1 cellular context compared by ENCODE assay signal in the genomic region with DNA sequence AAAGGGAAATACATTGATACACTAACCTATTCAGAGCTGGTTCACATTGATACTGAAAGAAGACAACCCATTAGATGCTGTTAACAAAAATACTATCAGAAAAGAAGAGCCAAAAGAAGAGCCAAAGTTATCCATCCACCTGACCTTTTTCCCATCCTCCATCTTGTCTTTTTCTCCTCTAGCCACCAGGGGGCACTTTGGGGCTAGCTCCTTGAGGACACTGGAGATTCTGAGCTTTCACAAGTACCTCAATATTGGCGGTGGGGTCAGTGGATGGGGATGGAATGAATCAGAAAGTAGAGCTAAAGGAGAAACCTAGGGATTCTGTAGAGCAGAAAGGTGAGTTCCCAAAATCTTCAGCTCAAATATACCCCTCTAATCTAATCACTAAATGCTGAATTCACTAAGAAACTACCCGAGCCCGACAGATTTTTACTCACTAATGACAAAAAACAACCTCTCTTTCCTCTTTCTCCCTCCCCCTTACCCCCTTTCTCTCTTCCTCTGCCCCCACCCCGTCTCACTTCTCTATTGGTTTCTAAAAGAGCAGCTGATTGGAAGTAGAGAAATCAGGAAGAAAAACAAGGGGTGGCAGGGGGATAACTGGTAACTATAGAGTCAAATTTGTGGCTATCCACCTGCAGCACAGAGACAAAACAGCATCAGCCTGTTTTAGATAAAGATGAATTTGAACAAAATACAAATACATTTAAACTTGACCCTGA.
TF ChIP-seq lines count a peak whose summit lies in the region.

No MANE protein-coding gene starts in this region.

TF ChIP-seq in GM23338, 12 proteins besides CTCF, POLR2A, EP300 and RAD21 (continued from another document):
- no peak for TF ChIP-seq REST (IDR thresholded peaks at IDR 0.05; ENCODE audit: unreplicated experiment)
- TF ChIP-seq, protein P1, sequence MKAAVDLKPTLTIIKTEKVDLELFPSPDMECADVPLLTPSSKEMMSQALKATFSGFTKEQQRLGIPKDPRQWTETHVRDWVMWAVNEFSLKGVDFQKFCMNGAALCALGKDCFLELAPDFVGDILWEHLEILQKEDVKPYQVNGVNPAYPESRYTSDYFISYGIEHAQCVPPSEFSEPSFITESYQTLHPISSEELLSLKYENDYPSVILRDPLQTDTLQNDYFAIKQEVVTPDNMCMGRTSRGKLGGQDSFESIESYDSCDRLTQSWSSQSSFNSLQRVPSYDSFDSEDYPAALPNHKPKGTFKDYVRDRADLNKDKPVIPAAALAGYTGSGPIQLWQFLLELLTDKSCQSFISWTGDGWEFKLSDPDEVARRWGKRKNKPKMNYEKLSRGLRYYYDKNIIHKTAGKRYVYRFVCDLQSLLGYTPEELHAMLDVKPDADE (IDR thresholded peaks at IDR 0.05): no peak
